In the genomic region with DNA sequence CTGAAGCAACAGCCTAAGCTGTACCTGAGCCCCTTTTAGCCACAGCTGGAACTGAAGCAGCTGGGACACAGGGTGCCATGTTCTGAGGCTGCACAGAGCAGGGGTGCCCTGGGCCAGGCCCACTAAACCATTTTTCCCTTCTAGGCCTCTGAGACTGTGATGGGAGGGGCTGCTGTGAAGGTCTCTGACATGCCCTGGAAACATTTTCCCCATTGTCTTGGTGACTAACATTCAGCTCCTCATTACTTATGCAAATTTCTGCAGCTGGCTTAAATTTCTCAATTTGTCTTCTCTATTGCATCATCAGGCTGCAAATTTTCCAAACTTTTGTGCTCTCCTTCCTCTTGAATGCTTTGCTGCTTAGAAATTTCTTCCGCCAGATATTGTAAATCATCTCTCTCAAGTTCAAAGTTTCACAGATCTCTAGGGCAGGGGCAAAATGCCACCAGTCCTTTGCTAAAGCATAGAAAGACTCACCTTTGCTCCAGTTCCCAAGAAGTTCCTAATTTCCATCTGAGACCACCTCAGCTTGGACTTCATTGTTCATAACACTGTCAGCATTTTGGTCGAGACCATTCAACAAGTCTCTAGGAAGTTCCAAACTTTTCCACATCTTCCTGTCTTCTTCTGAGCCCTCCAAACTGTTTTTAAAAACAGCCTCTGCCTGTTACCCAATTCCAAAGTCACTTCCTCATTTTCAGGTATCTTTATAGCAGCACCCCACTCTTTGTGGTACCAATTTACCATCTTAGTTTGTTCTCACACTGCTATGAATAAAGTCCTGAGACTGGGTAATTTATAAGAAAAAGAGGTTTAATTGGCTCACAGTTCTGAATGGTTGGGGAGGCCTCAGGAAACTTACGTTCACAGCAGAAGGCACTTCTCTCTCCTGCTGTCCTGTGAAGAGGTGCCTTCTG, we compare ENCODE assay signal across 15 cellular contexts. TPM values are rescaled to one million over a fixed set of nuclear protein-coding genes. Genes with fewer than 3 reads are reported as not detected.
DNase-seq lines count a peak whose midpoint lies in the region; ATAC-seq and TF ChIP-seq lines count a peak whose summit lies in the region.
"Had no signal": no experiment of that assay in that cellular context is flagged by ENCODE, and none has a peak within 500 bp of the region (broad histone marks: within the 10 kb centered on the region; RNA-seq: fewer than 3 reads in every experiment).

No MANE protein-coding gene starts in this region.

- TF ChIP-seq CTCF in adrenal gland (IDR thresholded peaks at IDR 0.05): no peak
- no peak for TF ChIP-seq CTCF in left lung (IDR thresholded peaks at IDR 0.05)
- TF ChIP-seq CTCF in vagina (IDR thresholded peaks at IDR 0.05): no peak

- H3K27me3 ChIP-seq in adrenal gland: no peaks in the 10 kb centered on the region
- H3K27me3 ChIP-seq in left lung: no peaks in the 10 kb centered on the region
- H3K27me3 ChIP-seq in vagina: no peaks in the 10 kb centered on the region
- H3K27me3 ChIP-seq: testis had no signal

- ATAC-seq in left lung: peak; percentile 53
- no peak for ATAC-seq in HG02870 (IDR thresholded peaks at IDR 0.05; ENCODE audit: unreplicated experiment)
- ATAC-seq: SK-N-SH treated with all-trans-retinoic acid at 6 μM for 48 hours had no signal

- H3K9me3 ChIP-seq in adrenal gland (replicated peaks in 1 of 3) (no peaks in the 10 kb centered on the region), left lung (no peaks in the 10 kb centered on the region), vagina (no peaks in the 10 kb centered on the region)
- H3K9me3 ChIP-seq: testis had no signal

- TF ChIP-seq POLR2A in adrenal gland (IDR thresholded peaks at IDR 0.05): no peak
- no peak for TF ChIP-seq POLR2A in vagina (IDR thresholded peaks at IDR 0.05)

- no peak overlapping the region for H3K4me3 ChIP-seq in adrenal gland
- H3K4me3 ChIP-seq in left lung: no peak overlapping the region
- H3K4me3 ChIP-seq in vagina: no peak overlapping the region
- H3K4me3 ChIP-seq: testis had no signal

- H3K36me3 ChIP-seq in adrenal gland (replicated peaks in 1 of 2) (no peaks in the 10 kb centered on the region), left lung (no peaks in the 10 kb centered on the region), vagina (no peaks in the 10 kb centered on the region)

- WGBS in adrenal gland, 4 donors: 57 to 75% (median 69%) methylated on average over 3 of the region's 3 CpGs

- DNase-seq in stimulated activated CD4-positive, alpha-beta T cell treated with anti-CD3 and anti-CD28 coated beads, Interleukin-15, amount 100 ng/mL, for 24 hours: peak; percentile 3
- DNase-seq in stimulated activated CD4-positive, alpha-beta T cell treated with anti-CD3 and anti-CD28 coated beads, Interleukin-4, amount 100 ng/mL, for 4 hours: no peak
- DNase-seq in adrenal gland (peak in 4 of 7 donors; percentile 20 to 46 (median 25)), left lung (no peak), vagina (ENCODE audit: extremely low spot score in 2 of 2) (no peak), cerebellum (ENCODE audit: low spot score) (no peak), HK-2 (ENCODE audit: unreplicated experiment) (no peak)
- DNase-seq: activated B cell treated with CpG ODN at 0.5 μM for 24 hours; activated CD8-positive, alpha-beta memory T cell treated with anti-CD3 and anti-CD28 coated beads, Interleukin-2, amount 50 U/mL, for 4 hours; mesendoderm; NK-92 treated with Interleukin-12 subunit alpha and Interleukin-12 subunit beta, amount 100 ng/mL, for 24 hours; nucleus accumbens; testis had no signal

- intact Hi-C loops in adrenal gland (cut with DNase I): no loop called here
- intact Hi-C loops in left lung (cut with DNase I): no loop called here
- intact Hi-C loops in vagina (cut with DNase I): no loop called here

- H3K4me1 ChIP-seq in adrenal gland (replicated peaks in 1 of 2) (peaks cover 0 to 8% of the 10 kb centered on the region in 2 donors), left lung (peaks cover 5 to 33% of the 10 kb centered on the region in 2 donors), vagina (peaks cover 15% of the 10 kb centered on the region)
- H3K4me1 ChIP-seq: testis had no signal

- H3K27ac ChIP-seq in adrenal gland (peak overlapping the region in 2 of 5 donors; percentile 26 to 63), left lung (peak overlapping the region; percentile 26 to 90), vagina (peak overlapping the region; percentile 61)
- H3K27ac ChIP-seq: testis had no signal

RNA-seq across cellular contexts. Expression of a gene that starts 49.8 kb away (rescaled TPM):
- total RNA-seq in adrenal gland: 10 to 100 TPM in 1 of 8 donors, 1 to 10 TPM in 7; 1.3 to 11.5 (median 2.7) TPM
- 1 to 10 TPM; 2.5 to 4.9 (median 2.6) TPM for polyA plus RNA-seq in adrenal gland
- 100 to 1,000 TPM in 1 of 2 donors, 10 to 100 TPM in 1; 63.1 to 164 TPM for total RNA-seq in left lung
- total RNA-seq in vagina: 20.6 TPM
- total RNA-seq in cerebellum: 11.0 TPM
- total RNA-seq: activated B cell treated with CpG ODN at 0.5 μM for 24 hours had no signal

Comparison
In these comparisons a context has a peak if more than half of its experiments do, and no peak if none do; other contexts are left out.
1. DNase-seq: peak in stimulated activated CD4-positive, alpha-beta T cell treated with anti-CD3 and anti-CD28 coated beads, Interleukin-15, amount 100 ng/mL, for 24 hours (single experiment) and adrenal gland (4 of 7); none in stimulated activated CD4-positive, alpha-beta T cell treated with anti-CD3 and anti-CD28 coated beads, Interleukin-4, amount 100 ng/mL, for 4 hours (0 of 2), left lung (0 of 2), vagina (0 of 2), cerebellum (single experiment) and HK-2 (single experiment).